9 cellular contexts compared by ENCODE assay signal in the genomic region with DNA sequence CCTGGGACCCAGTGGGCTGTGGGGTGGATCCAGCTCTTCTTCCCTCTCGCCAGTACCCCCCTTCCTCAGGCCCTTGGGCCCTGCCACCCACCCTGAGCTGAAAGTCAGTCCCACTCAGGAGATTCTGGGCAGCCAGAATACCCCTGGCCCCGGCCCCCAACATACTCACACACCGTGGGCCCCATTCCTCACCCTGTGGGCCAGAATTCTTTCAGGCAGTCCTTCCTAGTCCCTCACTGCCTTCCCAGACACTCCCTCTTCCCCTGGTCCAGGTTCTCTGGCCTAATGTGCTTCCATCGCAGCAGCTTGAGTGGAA. TPM values are rescaled to one million over a fixed set of nuclear protein-coding genes. Genes with fewer than 3 reads are reported as not detected.
A peak's percentile ranks its signal among the peaks of the same experiment; 100 is the strongest.
DNase-seq lines count a peak whose midpoint lies in the region; ATAC-seq and TF ChIP-seq lines count a peak whose summit lies in the region.
"Had no signal": no experiment of that assay in that cellular context is flagged by ENCODE, and none has a peak within 500 bp of the region (broad histone marks: within the 10 kb centered on the region; RNA-seq: fewer than 3 reads in every experiment).

No MANE protein-coding gene starts in this region.

- peaks cover 9% of the 10 kb centered on the region for H3K79me2 ChIP-seq in ACC112 (ENCODE audit: control insufficient read depth, insufficient read depth, low read length, unreplicated experiment)

- peak overlapping the region; percentile 81 for H2BK20ac ChIP-seq in IMR-90 (ENCODE audit: low read depth, low read length)

- no peak for TF ChIP-seq RAD21 in IMR-90 (IDR thresholded peaks at IDR 0.05; ENCODE audit: low read length)

- H3K27me3 ChIP-seq in ACC112 (ENCODE audit: insufficient read depth, low read length) (no peaks in the 10 kb centered on the region), IMR-90 (ENCODE audit: control insufficient read depth, insufficient read depth, low read length) (no peaks in the 10 kb centered on the region), breast epithelium (no peaks in the 10 kb centered on the region), neuronal stem cell (ENCODE audit: control insufficient read depth in 3 of 3, insufficient read depth in 3 of 3, low read depth in 1 of 3, low read length in 3 of 3) (no peaks in the 10 kb centered on the region)
- no peaks in the 10 kb centered on the region for H3K27me3 ChIP-seq in effector memory CD4-positive, alpha-beta T cell (replicated peaks; ENCODE audit: control insufficient read depth, insufficient read depth, low read length, poor library complexity, severe bottlenecking)

- no peak for DNase-seq in IMR-90
- no peak for DNase-seq in breast epithelium (ENCODE audit: low spot score in 2 of 2)
- DNase-seq in neuronal stem cell (ENCODE audit: low spot score), result no peak
- DNase-seq in glomerular visceral epithelial cell (ENCODE audit: extremely low spot score), result no peak
- no peak for DNase-seq in GM19238 (ENCODE audit: insufficient read length, low spot score)
- no peak for DNase-seq in DMS114 treated with DMSO at 0.1 percent for 48 hours (lab: John Stamatoyannopoulos, UW; ENCODE audit: unreplicated experiment)
- DNase-seq in effector memory CD4-positive, alpha-beta T cell, result no peak

- POLR2A ChIA-PET in IMR-90 (lab: Charles Lee; ENCODE audit: unreplicated experiment), result no interaction called here

- peak overlapping the region; percentile 34; the same call in 1 of the 2 replicates for H3K23ac ChIP-seq in IMR-90 (ENCODE audit: low read depth, low read length)
- no peak overlapping the region for H3K23ac ChIP-seq in neuronal stem cell (ENCODE audit: low read depth, low read length, poor library complexity)

- peak overlapping the region; percentile 0 for H2BK12ac ChIP-seq in neuronal stem cell (ENCODE audit: low read length)

- peaks cover 20% of the 10 kb centered on the region for H3K9me1 ChIP-seq in IMR-90 (ENCODE audit: insufficient read depth, low read length)

- H3K4me1 ChIP-seq in ACC112 (ENCODE audit: control insufficient read depth, insufficient read depth, low read length, unreplicated experiment), result peaks cover 52% of the 10 kb centered on the region
- H3K4me1 ChIP-seq in IMR-90 (ENCODE audit: control insufficient read depth, insufficient read depth, low read length), result peaks cover 39% of the 10 kb centered on the region
- H3K4me1 ChIP-seq in breast epithelium, result peaks cover 12 to 28% of the 10 kb centered on the region in 2 donors
- peaks cover 22 to 24% of the 10 kb centered on the region in 2 donors for H3K4me1 ChIP-seq in neuronal stem cell (ENCODE audit: control insufficient read depth in 2 of 2, insufficient read depth in 1 of 2, low read depth in 1 of 2, low read length in 2 of 2)
- H3K4me1 ChIP-seq in effector memory CD4-positive, alpha-beta T cell (ENCODE audit: control insufficient read depth, insufficient read depth, low read length, poor library complexity, severe bottlenecking), result peaks cover 41% of the 10 kb centered on the region

- H3K9ac ChIP-seq in IMR-90 (ENCODE audit: low read depth, low read length) (no peak overlapping the region), neuronal stem cell (ENCODE audit: low read depth, low read length, poor library complexity) (no peak overlapping the region)

- peak overlapping the region; percentile 80 for H2AK9ac ChIP-seq in IMR-90 (replicated peaks; ENCODE audit: low read depth, low read length, poor library complexity)

- dilution Hi-C loops in IMR-90 (cut with HindIII; ENCODE audit: low sequenced_read_pairs, unreplicated experiment), result no loop called here

- H3K4me3 ChIP-seq in ACC112 (ENCODE audit: low read depth, low read length), result no peak overlapping the region
- H3K4me3 ChIP-seq in IMR-90 (ENCODE audit: insufficient read depth, low read depth, low read length), result no peak overlapping the region
- no peak overlapping the region for H3K4me3 ChIP-seq in breast epithelium
- no peak overlapping the region for H3K4me3 ChIP-seq in neuronal stem cell (ENCODE audit: low read length in 2 of 2)
- H3K4me3 ChIP-seq in effector memory CD4-positive, alpha-beta T cell (ENCODE audit: insufficient read depth, low read depth, low read length, poor library complexity, severe bottlenecking), result no peak overlapping the region

- H4K20me1 ChIP-seq in IMR-90 (ENCODE audit: insufficient read depth, low read length), result peaks cover 3% of the 10 kb centered on the region; the same call in 1 of the 2 replicates

- peak overlapping the region; percentile 81; the same call in 1 of the 3 replicates for H2BK15ac ChIP-seq in IMR-90 (ENCODE audit: low read depth, low read length)
- peak overlapping the region; percentile 2 for H2BK15ac ChIP-seq in neuronal stem cell (ENCODE audit: low read length)

- H4K91ac ChIP-seq in IMR-90 (ENCODE audit: insufficient read depth, low read depth, low read length), result peak overlapping the region; percentile 79
- H4K91ac ChIP-seq in neuronal stem cell (ENCODE audit: low read depth, low read length, poor library complexity), result no peak overlapping the region

- CTCF ChIA-PET in IMR-90 (lab: Yijun Ruan, JAX), result interaction anchor here (0.6 to 10.1 kb wide), 4 partner anchors 14 to 912 kb away, joined by 3 to 128 read pairs (median 8); no protein-coding TSS in a partner anchor

- TF ChIP-seq CTCF in IMR-90 (conservative IDR thresholded peaks at IDR 0.05; ENCODE audit: low read depth, low read length) (no peak), breast epithelium (IDR thresholded peaks at IDR 0.05) (no peak)

- H3K14ac ChIP-seq in IMR-90 (replicated peaks; ENCODE audit: low read depth, low read length), result peak overlapping the region; percentile 59; the same call in 1 of the 2 replicates
- no peak overlapping the region for H3K14ac ChIP-seq in neuronal stem cell (ENCODE audit: low read length)

- peaks cover 11 to 50% of the 10 kb centered on the region in 2 experiments; a peak in 3 of 4 replicates for H3K79me1 ChIP-seq in IMR-90 (ENCODE audit: low read depth in 1 of 2, low read length in 2 of 2)
- peaks cover 1% of the 10 kb centered on the region for H3K79me1 ChIP-seq in neuronal stem cell (ENCODE audit: low read depth, low read length)

- H2AK5ac ChIP-seq in IMR-90 (ENCODE audit: low read depth, low read length) (peak overlapping the region; percentile 99), neuronal stem cell (ENCODE audit: low read depth, low read length) (peak overlapping the region; percentile 91)

- BruUV-seq in IMR-90 (replicated peaks; lab: Mats Ljungman, UMichigan), result no TSS peak

- H4K8ac ChIP-seq in IMR-90 (ENCODE audit: low read depth in 2 of 2, low read length in 2 of 2) (peak overlapping the region in 1 of 2 experiments; percentile 84; a peak in 3 of 4 replicates), neuronal stem cell (ENCODE audit: low read depth, low read length) (no peak overlapping the region)

- no peak overlapping the region for H3K4me2 ChIP-seq in IMR-90 (ENCODE audit: low read depth, low read length)
- no peak overlapping the region for H3K4me2 ChIP-seq in neuronal stem cell (ENCODE audit: insufficient read depth, low read length, poor library complexity, severe bottlenecking)

- H3K18ac ChIP-seq in IMR-90 (ENCODE audit: low read depth, low read length) (no peak overlapping the region), neuronal stem cell (ENCODE audit: low read length) (no peak overlapping the region)

- no peaks in the 10 kb centered on the region for H3K36me3 ChIP-seq in ACC112 (ENCODE audit: insufficient read depth, low read length)
- H3K36me3 ChIP-seq in IMR-90 (ENCODE audit: control insufficient read depth, insufficient read depth, low read length), result peaks cover 2% of the 10 kb centered on the region; the same call in 1 of the 2 replicates
- H3K36me3 ChIP-seq in breast epithelium, result no peaks in the 10 kb centered on the region
- H3K36me3 ChIP-seq in neuronal stem cell (replicated peaks in 1 of 2; ENCODE audit: control insufficient read depth in 2 of 2, insufficient read depth in 2 of 2, low read length in 2 of 2), result no peaks in the 10 kb centered on the region
- no peaks in the 10 kb centered on the region for H3K36me3 ChIP-seq in effector memory CD4-positive, alpha-beta T cell (ENCODE audit: control insufficient read depth, insufficient read depth, low read length)

- H2BK120ac ChIP-seq in IMR-90 (ENCODE audit: low read depth, low read length) (peak overlapping the region; percentile 69), neuronal stem cell (ENCODE audit: low read depth, low read length) (no peak overlapping the region)

- TF ChIP-seq POLR2A in IMR-90 (IDR thresholded peaks at IDR 0.05; ENCODE audit: low read depth, low read length), result no peak
- no peak for TF ChIP-seq POLR2A in breast epithelium (IDR thresholded peaks at IDR 0.05)

- WGBS in IMR-90 (ENCODE audit: extremely low coverage in 2 of 2, insufficient read length in 1 of 2), 2 experiments, result no CpG with 5 or more reads among the region's 4 CpGs
- WGBS in neuronal stem cell (ENCODE audit: extremely low coverage in 2 of 2, insufficient read length in 2 of 2, insufficient replicate concordance in 1 of 2), 2 donors, result no CpG with 5 or more reads among the region's 4 CpGs

- H3K4ac ChIP-seq in IMR-90 (ENCODE audit: low read depth, low read length), result peak overlapping the region; percentile 99
- H3K4ac ChIP-seq in neuronal stem cell (ENCODE audit: low read length), result no peak overlapping the region

- H2BK5ac ChIP-seq in IMR-90 (ENCODE audit: low read depth, low read length, poor library complexity, severe bottlenecking) (peak overlapping the region; percentile 42), neuronal stem cell (ENCODE audit: low read length) (no peak overlapping the region)

- H3K56ac ChIP-seq in IMR-90 (ENCODE audit: extremely low read depth, insufficient read depth, low read length), result no peak overlapping the region

- no peak for ATAC-seq in IMR-90 (ENCODE audit: low read depth)

- H3K9me3 ChIP-seq in IMR-90 (ENCODE audit: control insufficient read depth, insufficient read depth, low read length) (no peaks in the 10 kb centered on the region), breast epithelium (no peaks in the 10 kb centered on the region), neuronal stem cell (replicated peaks in 1 of 2; ENCODE audit: control insufficient read depth in 2 of 2, insufficient read depth in 1 of 2, low read depth in 1 of 2, low read length in 2 of 2) (no peaks in the 10 kb centered on the region)
- H3K9me3 ChIP-seq in effector memory CD4-positive, alpha-beta T cell (ENCODE audit: control insufficient read depth, low read length), result no peaks in the 10 kb centered on the region

- H2AFZ ChIP-seq in ACC112 (ENCODE audit: low read length, unreplicated experiment) (no peak overlapping the region), IMR-90 (replicated peaks; ENCODE audit: low read length, poor library complexity) (peak overlapping the region; percentile 75), neuronal stem cell (ENCODE audit: low read length) (peak overlapping the region; percentile 15)

- in situ Hi-C loops in IMR-90 (cut with MboI; ENCODE audit: low sequenced_read_pairs), result no loop called here

- H4K5ac ChIP-seq in IMR-90 (ENCODE audit: low read depth, low read length), result no peak overlapping the region

- intact Hi-C loops in IMR-90 (cut with micrococcal nuclease) (loop anchor here (2.0 kb wide), 1 partner anchor 14 kb away; no protein-coding TSS in a partner anchor), breast epithelium (cut with DNase I; ENCODE audit: low total_unique reads) (loop anchor here (5.0 kb wide), 1 partner anchor 36 kb away; the partner anchor contains the start of gene RAD9A)

- H3K27ac ChIP-seq in ACC112 (ENCODE audit: low read depth, low read length) (peak overlapping the region; percentile 96), IMR-90 (ENCODE audit: insufficient read depth, low read length) (peak overlapping the region; percentile 87), breast epithelium (peak overlapping the region; percentile 49 to 97), neuronal stem cell (replicated peaks; ENCODE audit: low read length) (no peak overlapping the region)
- H3K27ac ChIP-seq in effector memory CD4-positive, alpha-beta T cell (ENCODE audit: insufficient read depth, low read length, poor library complexity, severe bottlenecking), result no peak overlapping the region

RNA-seq across cellular contexts. Expression of gene POLD4, which starts 3.2 kb away (rescaled TPM):
- 40.8 and 46.4 TPM in 2 replicates for total RNA-seq in IMR-90 (2012; rRNA removed)
- polyA plus RNA-seq in IMR-90 (2012; rRNA removed), result 133 and 152 TPM in 2 replicates
- 252 and 358 TPM in 2 replicates for polyA plus RNA-seq in IMR-90 (2012; cell fraction: cytosol; rRNA removed)
- 170 and 292 TPM in 2 replicates for polyA plus RNA-seq in IMR-90 (2012; cell fraction: nucleus; rRNA removed; ENCODE audit: low replicate concordance)
- total RNA-seq in breast epithelium, result 10 to 100 TPM; 48.7 to 91.5 (median 69.2) TPM
- polyA plus RNA-seq in neuronal stem cell (2013, experiment 1 of 2), result 11.9 TPM
- 10.9 TPM for polyA plus RNA-seq in neuronal stem cell (2013, experiment 2 of 2)

RNA-seq across cellular contexts. Expression of gene CLCF1, which starts 16.9 kb away (rescaled TPM):
- total RNA-seq in IMR-90 (2012; rRNA removed), result 5.0 and 5.6 TPM in 2 replicates
- 27.8 and 34.4 TPM in 2 replicates for polyA plus RNA-seq in IMR-90 (2012; rRNA removed)
- 20.6 and 36.3 TPM in 2 replicates for polyA plus RNA-seq in IMR-90 (2012; cell fraction: cytosol; rRNA removed)
- polyA plus RNA-seq in IMR-90 (2012; cell fraction: nucleus; rRNA removed; ENCODE audit: low replicate concordance), result 61.2 and 132 TPM in 2 replicates
- 10 to 100 TPM in 2 of 3 donors, 1 to 10 TPM in 1; 3.2 to 11.1 (median 10.2) TPM for total RNA-seq in breast epithelium
- polyA plus RNA-seq in neuronal stem cell (2013, experiment 1 of 2), result 3.4 TPM
- 3.3 TPM for polyA plus RNA-seq in neuronal stem cell (2013, experiment 2 of 2)

RNA-seq across cellular contexts. Expression of gene RAD9A, which starts 35.3 kb away (rescaled TPM):
- total RNA-seq in IMR-90 (2012; rRNA removed) (1.9 and 2.0 TPM in 2 replicates), breast epithelium (10 to 100 TPM; 11.0 to 31.0 (median 24.6) TPM)
- 10.3 and 12.6 TPM in 2 replicates for polyA plus RNA-seq in IMR-90 (2012; rRNA removed)
- 8.4 and 12.7 TPM in 2 replicates for polyA plus RNA-seq in IMR-90 (2012; cell fraction: cytosol; rRNA removed)
- 53.4 and 98.2 TPM in 2 replicates for polyA plus RNA-seq in IMR-90 (2012; cell fraction: nucleus; rRNA removed; ENCODE audit: low replicate concordance)
- 29.1 TPM for polyA plus RNA-seq in neuronal stem cell (2013, experiment 1 of 2)
- 29.1 TPM for polyA plus RNA-seq in neuronal stem cell (2013, experiment 2 of 2)

RNA-seq across cellular contexts. Expression of gene PPP1CA, which starts 45.1 kb away (rescaled TPM):
- total RNA-seq in IMR-90 (2012; rRNA removed), result 294 and 313 TPM in 2 replicates
- 228 and 260 TPM in 2 replicates for polyA plus RNA-seq in IMR-90 (2012; rRNA removed)
- 268 and 304 TPM in 2 replicates for polyA plus RNA-seq in IMR-90 (2012; cell fraction: cytosol; rRNA removed)
- polyA plus RNA-seq in IMR-90 (2012; cell fraction: nucleus; rRNA removed; ENCODE audit: low replicate concordance), result 122 and 203 TPM in 2 replicates
- total RNA-seq in breast epithelium, result 10 to 100 TPM; 73.1 to 91.9 (median 76.7) TPM
- 114 TPM for polyA plus RNA-seq in neuronal stem cell (2013, experiment 1 of 2)
- polyA plus RNA-seq in neuronal stem cell (2013, experiment 2 of 2), result 112 TPM

RNA-seq across cellular contexts. Expression of gene TBC1D10C, which starts 47.4 kb away (rescaled TPM):
- total RNA-seq in IMR-90 (2012; rRNA removed) (under 0.01 and 0.18 TPM in 2 replicates), breast epithelium (1 to 10 TPM in 2 of 3 donors, under 1 TPM in 1; 0.66 to 2.0 (median 1.6) TPM)
- 0.07 and 0.11 TPM in 2 replicates for polyA plus RNA-seq in IMR-90 (2012; rRNA removed)
- 0.09 and 0.12 TPM in 2 replicates for polyA plus RNA-seq in IMR-90 (2012; cell fraction: cytosol; rRNA removed)
- 0.44 and 0.94 TPM in 2 replicates for polyA plus RNA-seq in IMR-90 (2012; cell fraction: nucleus; rRNA removed; ENCODE audit: low replicate concordance)
- 0.36 TPM for polyA plus RNA-seq in neuronal stem cell (2013, experiment 1 of 2)
- polyA plus RNA-seq in neuronal stem cell (2013, experiment 2 of 2), result 0.53 TPM
- total RNA-seq: fibroblast of villous mesenchyme had no signal

Comparison
In these comparisons a context has a peak if more than half of its experiments do, and no peak if none do; other contexts are left out.
1. H3K27ac ChIP-seq: peak in ACC112 (single experiment), IMR-90 (single experiment) and breast epithelium (2 of 2); none in neuronal stem cell (single experiment) and effector memory CD4-positive, alpha-beta T cell (single experiment).